ENCODE assay signal across 20 cellular contexts in genomic region chr15:90816401-90817116, GRCh38. TPM values are rescaled to one million over a fixed set of nuclear protein-coding genes. Genes with fewer than 3 reads are reported as not detected.
DNase-seq lines count a peak whose midpoint lies in the region; ATAC-seq and TF ChIP-seq lines count a peak whose summit lies in the region.
"Had no signal": no experiment of that assay in that cellular context is flagged by ENCODE, and none has a peak within 500 bp of the region (broad histone marks: within the 10 kb centered on the region; RNA-seq: fewer than 3 reads in every experiment).

No MANE protein-coding gene starts in this region.

- CTCF ChIA-PET in CD8-positive, alpha-beta T cell (lab: Charles Lee), result interaction anchor here (0.8 to 1.3 kb wide), 3 partner anchors 9 to 70 kb away, joined by 3 read pairs; no protein-coding TSS in a partner anchor

- peak; percentile 56 for ATAC-seq in CD8-positive, alpha-beta T cell
- peak in 1 of 2 donors; percentile 0 for ATAC-seq in natural killer cell treated with Interleukin-12 subunit alpha and Interleukin-12 subunit beta and Interleukin-15 and Interleukin-18, amount 100 ng/mL, for 72 hours
- ATAC-seq in GM18498 (IDR thresholded peaks at IDR 0.05; ENCODE audit: unreplicated experiment), result no peak
- no peak for ATAC-seq in HG03280 (IDR thresholded peaks at IDR 0.05; ENCODE audit: unreplicated experiment)
- ATAC-seq: naive thymus-derived CD4-positive, alpha-beta T cell had no signal

- H3K9me3 Mint-ChIP-seq in CD8-positive, alpha-beta T cell, result no peaks in the 10 kb centered on the region
- no peaks in the 10 kb centered on the region for H3K9me3 Mint-ChIP-seq in activated T-helper 2 cell treated with anti-CD3 and anti-CD28 coated beads, Interferon-gamma antibody, Interleukin-2, Interleukin-4, amounts not matched to agents 10 μg/mL and 5 μg/mL and 100 μg/mL, durations not matched to agents 14 hours and 24 hours and 36 hours
- H3K9me3 Mint-ChIP-seq in natural killer cell treated with Interleukin-12 subunit alpha and Interleukin-12 subunit beta and Interleukin-15 and Interleukin-18, amount 100 ng/mL, for 72 hours, result no peaks in the 10 kb centered on the region
- H3K9me3 Mint-ChIP-seq: memory B cell; naive thymus-derived CD4-positive, alpha-beta T cell had no signal

- H3K36me3 Mint-ChIP-seq in CD8-positive, alpha-beta T cell, result peaks cover 15% of the 10 kb centered on the region
- peaks cover 44% of the 10 kb centered on the region for H3K36me3 Mint-ChIP-seq in activated T-helper 2 cell treated with anti-CD3 and anti-CD28 coated beads, Interferon-gamma antibody, Interleukin-2, Interleukin-4, amounts not matched to agents 10 μg/mL and 5 μg/mL and 100 μg/mL, durations not matched to agents 14 hours and 24 hours and 36 hours (ENCODE audit: low read depth)
- peaks cover 22% of the 10 kb centered on the region for H3K36me3 Mint-ChIP-seq in natural killer cell treated with Interleukin-12 subunit alpha and Interleukin-12 subunit beta and Interleukin-15 and Interleukin-18, amount 100 ng/mL, for 72 hours

- H3K9me3 ChIP-seq in CD8-positive, alpha-beta T cell (ENCODE audit: low read length), result no peaks in the 10 kb centered on the region
- H3K9me3 ChIP-seq: prostate gland, SJSA1, testis had no signal

- DNase-seq in CD8-positive, alpha-beta T cell, result peak in 3 of 7 experiments; percentile 34 to 60 (median 55)
- DNase-seq in H7 (peak; percentile 35), COLO668 (lab: John Stamatoyannopoulos, UW; ENCODE audit: unreplicated experiment) (no peak)
- DNase-seq in activated T-helper 2 cell treated with anti-CD3 and anti-CD28 coated beads, Interferon-gamma antibody, Interleukin-2, Interleukin-4, amounts not matched to agents 10 μg/mL and 5 μg/mL and 100 μg/mL, durations not matched to agents 14 hours and 24 hours and 36 hours (ENCODE audit: low spot score), result no peak
- DNase-seq in natural killer cell treated with Interleukin-12 subunit alpha and Interleukin-12 subunit beta and Interleukin-15 and Interleukin-18, amount 100 ng/mL, for 72 hours (ENCODE audit: low spot score), result no peak
- DNase-seq: activated CD4-positive, alpha-beta T cell treated with anti-CD3 and anti-CD28 coated beads for 4 hours; AML-193; DMS153; kidney glomerular epithelial cell; NCI-H1436 treated with DMSO at 0.1 percent for 48 hours; stimulated activated CD4-positive, alpha-beta T cell treated with anti-CD3 and anti-CD28 coated beads, Interleukin-4, amount 100 ng/mL, for 24 hours; T1000; testis had no signal

- POLR2A ChIA-PET in CD8-positive, alpha-beta T cell (lab: Charles Lee), result interaction anchor here (1.4 kb wide), 1 partner anchor 54 kb away, joined by 4 read pairs; no protein-coding TSS in a partner anchor

- peak overlapping the region; percentile 82 for H3K27ac Mint-ChIP-seq in CD8-positive, alpha-beta T cell
- peak overlapping the region; percentile 97 for H3K27ac Mint-ChIP-seq in activated T-helper 2 cell treated with anti-CD3 and anti-CD28 coated beads, Interferon-gamma antibody, Interleukin-2, Interleukin-4, amounts not matched to agents 10 μg/mL and 5 μg/mL and 100 μg/mL, durations not matched to agents 14 hours and 24 hours and 36 hours
- H3K27ac Mint-ChIP-seq in natural killer cell treated with Interleukin-12 subunit alpha and Interleukin-12 subunit beta and Interleukin-15 and Interleukin-18, amount 100 ng/mL, for 72 hours, result peak overlapping the region; percentile 98 to 99
- H3K27ac Mint-ChIP-seq: memory B cell had no signal

- TF ChIP-seq CTCF in CD8-positive, alpha-beta T cell (IDR thresholded peaks at IDR 0.05), result no peak

- H3K4me3 Mint-ChIP-seq in CD8-positive, alpha-beta T cell, result no peak overlapping the region
- no peak overlapping the region for H3K4me3 Mint-ChIP-seq in activated T-helper 2 cell treated with anti-CD3 and anti-CD28 coated beads, Interferon-gamma antibody, Interleukin-2, Interleukin-4, amounts not matched to agents 10 μg/mL and 5 μg/mL and 100 μg/mL, durations not matched to agents 14 hours and 24 hours and 36 hours (ENCODE audit: low read depth)
- H3K4me3 Mint-ChIP-seq in natural killer cell treated with Interleukin-12 subunit alpha and Interleukin-12 subunit beta and Interleukin-15 and Interleukin-18, amount 100 ng/mL, for 72 hours, result peak overlapping the region; percentile 77
- H3K4me3 Mint-ChIP-seq: memory B cell had no signal

- H3K27me3 ChIP-seq in CD8-positive, alpha-beta T cell (ENCODE audit: insufficient read depth, low read length), result no peaks in the 10 kb centered on the region
- no peaks in the 10 kb centered on the region for H3K27me3 ChIP-seq in H7 (ENCODE audit: control insufficient read depth, insufficient read depth, low read length)
- H3K27me3 ChIP-seq: hepatocyte, SJSA1, testis had no signal

- no peaks in the 10 kb centered on the region for H3K27me3 Mint-ChIP-seq in CD8-positive, alpha-beta T cell (ENCODE audit: low read depth)
- H3K27me3 Mint-ChIP-seq in activated T-helper 2 cell treated with anti-CD3 and anti-CD28 coated beads, Interferon-gamma antibody, Interleukin-2, Interleukin-4, amounts not matched to agents 10 μg/mL and 5 μg/mL and 100 μg/mL, durations not matched to agents 14 hours and 24 hours and 36 hours (ENCODE audit: low read depth), result no peaks in the 10 kb centered on the region
- no peaks in the 10 kb centered on the region for H3K27me3 Mint-ChIP-seq in natural killer cell treated with Interleukin-12 subunit alpha and Interleukin-12 subunit beta and Interleukin-15 and Interleukin-18, amount 100 ng/mL, for 72 hours
- H3K27me3 Mint-ChIP-seq: memory B cell; naive thymus-derived CD4-positive, alpha-beta T cell had no signal

- peaks cover 21% of the 10 kb centered on the region for H3K4me1 ChIP-seq in CD8-positive, alpha-beta T cell (ENCODE audit: insufficient read depth, low read length)
- H3K4me1 ChIP-seq: prostate gland had no signal

- no peaks in the 10 kb centered on the region for H3K36me3 ChIP-seq in CD8-positive, alpha-beta T cell (ENCODE audit: insufficient read depth, low read length)
- H3K36me3 ChIP-seq in H7 (replicated peaks; ENCODE audit: control insufficient read depth, insufficient read depth, low read length), result peaks cover 3% of the 10 kb centered on the region
- H3K36me3 ChIP-seq: prostate gland had no signal

- H3K4me3 ChIP-seq in CD8-positive, alpha-beta T cell (ENCODE audit: low read depth, low read length), result no peak overlapping the region
- no peak overlapping the region for H3K4me3 ChIP-seq in H7 (ENCODE audit: insufficient read depth, low read depth, low read length)
- H3K4me3 ChIP-seq: hepatocyte, prostate gland, SJSA1, testis had no signal

- no peak overlapping the region for H3K27ac ChIP-seq in CD8-positive, alpha-beta T cell (ENCODE audit: low read depth, low read length)
- H3K27ac ChIP-seq: hepatocyte, prostate gland, SJSA1, testis had no signal

- peaks cover 48% of the 10 kb centered on the region for H3K4me1 Mint-ChIP-seq in CD8-positive, alpha-beta T cell (ENCODE audit: low read depth)
- peaks cover 83% of the 10 kb centered on the region for H3K4me1 Mint-ChIP-seq in activated T-helper 2 cell treated with anti-CD3 and anti-CD28 coated beads, Interferon-gamma antibody, Interleukin-2, Interleukin-4, amounts not matched to agents 10 μg/mL and 5 μg/mL and 100 μg/mL, durations not matched to agents 14 hours and 24 hours and 36 hours (ENCODE audit: low read depth)
- H3K4me1 Mint-ChIP-seq in natural killer cell treated with Interleukin-12 subunit alpha and Interleukin-12 subunit beta and Interleukin-15 and Interleukin-18, amount 100 ng/mL, for 72 hours (ENCODE audit: low read depth in 2 of 2), result peaks cover 77 to 78% of the 10 kb centered on the region in 2 donors

- intact Hi-C loops in CD8-positive, alpha-beta T cell (cut with DNase I, micrococcal nuclease), result loop anchor here (5.0 kb wide), 2 partner anchors 41 to 56 kb away; no protein-coding TSS in a partner anchor
- intact Hi-C loops in activated T-helper 2 cell treated with anti-CD3 and anti-CD28 coated beads, Interferon-gamma antibody, Interleukin-2, Interleukin-4, amounts not matched to agents 10 μg/mL and 5 μg/mL and 100 μg/mL, durations not matched to agents 14 hours and 24 hours and 36 hours (cut with micrococcal nuclease), result loop anchor here (5.0 kb wide), 2 partner anchors 71 to 169 kb away; no protein-coding TSS in a partner anchor

RNA-seq across cellular contexts. Expression of gene FURIN, which starts 51.8 kb away (rescaled TPM):
- 100 to 1,000 TPM; 130 to 147 TPM for total RNA-seq in CD8-positive, alpha-beta T cell
- 56.5 and 68.9 TPM in 2 replicates for total RNA-seq in H7 (2014; rRNA removed; shearing (Covaris generic))
- total RNA-seq in activated T-helper 2 cell treated with anti-CD3 and anti-CD28 coated beads, Interferon-gamma antibody, Interleukin-2, Interleukin-4, amounts not matched to agents 10 μg/mL and 5 μg/mL and 100 μg/mL, durations not matched to agents 14 hours and 24 hours and 36 hours, result 564 and 570 TPM in 2 replicates
- 100 to 1,000 TPM; 528 to 679 TPM for total RNA-seq in natural killer cell treated with Interleukin-12 subunit alpha and Interleukin-12 subunit beta and Interleukin-15 and Interleukin-18, amount 100 ng/mL, for 72 hours
